ENCODE assay signal across 8 cellular contexts in the genomic region with DNA sequence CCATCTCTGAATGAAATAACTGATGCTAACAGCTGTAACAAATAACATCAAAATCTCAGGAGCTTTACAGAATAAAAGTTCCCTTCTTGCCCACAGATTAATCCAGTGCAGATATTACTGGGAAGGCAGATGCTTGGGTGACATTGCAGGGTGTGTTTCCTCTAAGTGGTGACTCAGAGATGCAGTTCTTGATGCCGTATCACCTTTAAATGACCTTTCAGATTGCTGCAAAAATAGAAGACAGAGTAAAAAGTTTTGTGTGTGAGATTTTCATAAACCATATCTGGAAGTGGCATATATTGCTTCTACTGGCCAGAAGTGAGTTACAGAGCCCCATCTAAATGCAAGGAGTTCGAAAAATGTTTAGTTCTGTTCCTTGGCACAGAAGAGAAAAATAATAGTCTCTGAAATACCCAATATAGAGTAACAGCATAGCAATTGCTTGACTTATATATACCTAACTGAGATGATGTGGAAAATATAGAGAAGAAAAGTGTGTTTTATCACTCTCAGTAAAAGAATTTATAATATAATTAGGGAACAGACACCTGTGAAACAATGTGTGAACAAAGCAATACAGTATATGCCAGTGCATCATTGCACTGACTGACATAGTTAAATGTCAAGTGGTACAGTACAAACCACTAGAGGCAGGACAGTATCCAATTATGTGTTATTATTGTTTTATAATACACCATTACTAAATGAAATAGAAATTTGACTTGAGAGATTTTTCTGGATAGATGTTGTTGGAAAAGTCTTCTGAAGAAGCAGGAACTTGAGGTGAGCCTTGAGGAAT.
DNase-seq lines count a peak whose midpoint lies in the region; ATAC-seq and TF ChIP-seq lines count a peak whose summit lies in the region.

No MANE protein-coding gene starts in this region.

- H3K4me3 ChIP-seq in mammary epithelial cell (replicated peaks in 1 of 3; ENCODE audit: insufficient read depth in 1 of 3, low read depth in 2 of 3, low read length in 3 of 3), result no peak overlapping the region

- no peak overlapping the region for H3K9ac ChIP-seq in mammary epithelial cell (ENCODE audit: insufficient read depth, low read length)

- no peaks in the 10 kb centered on the region for H3K79me2 ChIP-seq in mammary epithelial cell (ENCODE audit: insufficient read depth, low read length)

- BruUV-seq in mammary epithelial cell (replicated peaks; lab: Mats Ljungman, UMichigan), result no TSS peak

- TF ChIP-seq CTCF in GM10248 (IDR thresholded peaks at IDR 0.05; ENCODE audit: control extremely low read depth, extremely low read depth, low read depth, missing control alignments) (no peak), mammary epithelial cell (conservative IDR thresholded peaks at IDR 0.05 in 1 of 2, IDR thresholded peaks at IDR 0.05 in 1 of 2; ENCODE audit: extremely low read depth in 1 of 2, insufficient read depth in 1 of 2, low read depth in 1 of 2, low read length in 2 of 2) (no peak)

- dilution Hi-C loops in mammary epithelial cell (cut with HindIII; ENCODE audit: low sequenced_read_pairs), result no loop called here

- H3K9me3 ChIP-seq in mammary epithelial cell (replicated peaks; ENCODE audit: insufficient read depth, low read length), result no peaks in the 10 kb centered on the region

- peak; percentile 56 for ATAC-seq in GM19463 (IDR thresholded peaks at IDR 0.05; ENCODE audit: unreplicated experiment)
- ATAC-seq in HG03354 (IDR thresholded peaks at IDR 0.05; ENCODE audit: poor library complexity, severe bottlenecking, unreplicated experiment), result peak; percentile 58

- POLR2A ChIA-PET in GM10248 (lab: Yijun Ruan, JAX), result no interaction called here

- H3K27me3 ChIP-seq in mammary epithelial cell (ENCODE audit: insufficient read depth, low read length), result no peaks in the 10 kb centered on the region

- DNase-seq in GM10248 (ENCODE audit: extremely low spot score) (peak; percentile 15), mammary epithelial cell (peak; percentile 12), KBM-7 (no peak), NCI-H1092 (lab: John Stamatoyannopoulos, UW) (no peak), cerebellar nuclear complex (lab: John Stamatoyannopoulos, UW) (no peak), DMS 273 treated with DMSO at 0.1 percent for 48 hours (lab: John Stamatoyannopoulos, UW) (no peak)

- in situ Hi-C loops in mammary epithelial cell (cut with MboI; ENCODE audit: low sequenced_read_pairs in 2 of 2) (no loop called here), KBM-7 (cut with MboI; ENCODE audit: low pct_unique_long_range_greater_than_20kb, low sequenced_read_pairs) (no loop called here)

- H3K27ac ChIP-seq in mammary epithelial cell (ENCODE audit: insufficient read depth, low read depth, low read length), result no peak overlapping the region

- H3K36me3 ChIP-seq in mammary epithelial cell (ENCODE audit: insufficient read depth, low read length), result no peaks in the 10 kb centered on the region

- H3K4me1 ChIP-seq in mammary epithelial cell (ENCODE audit: insufficient read depth, low read length), result no peaks in the 10 kb centered on the region

- no peaks in the 10 kb centered on the region for H4K20me1 ChIP-seq in mammary epithelial cell (ENCODE audit: insufficient read depth, low read length)

- CTCF ChIA-PET in GM10248 (lab: Yijun Ruan, JAX), result no interaction called here
- CTCF ChIA-PET in mammary epithelial cell (lab: Charles Lee; ENCODE audit: low non-redundant PET), result no interaction called here

- H2AFZ ChIP-seq in mammary epithelial cell (ENCODE audit: low read depth, low read length), result no peak overlapping the region

- 86% methylated on average over 2 of the region's 2 CpGs for WGBS in mammary epithelial cell (ENCODE audit: low coverage, missing lambda C conversion rate)

- no peak overlapping the region for H3K4me2 ChIP-seq in mammary epithelial cell (ENCODE audit: insufficient read depth, low read depth, low read length)

- intact Hi-C loops in mammary epithelial cell (cut with micrococcal nuclease), result no loop called here

Comparison
In these comparisons a context has a peak if more than half of its experiments do, and no peak if none do; other contexts are left out.
1. DNase-seq: peak in GM10248 (single experiment) and mammary epithelial cell (single experiment); none in KBM-7 (single experiment), NCI-H1092 (single experiment), cerebellar nuclear complex (0 of 2) and DMS 273 treated with DMSO at 0.1 percent for 48 hours (single experiment).